ENCODE assay signal across 8 cellular contexts in genomic region chr4:10093273-10093621, GRCh38. TPM values are rescaled to one million over a fixed set of nuclear protein-coding genes. Genes with fewer than 3 reads are reported as not detected.
DNase-seq lines count a peak whose midpoint lies in the region; ATAC-seq and TF ChIP-seq lines count a peak whose summit lies in the region.

No MANE protein-coding gene starts in this region.

- H3K27me3 Mint-ChIP-seq in Caco-2 (ENCODE audit: insufficient read depth, unreplicated experiment): no peaks in the 10 kb centered on the region
- H3K27me3 Mint-ChIP-seq in activated T-helper 17 cell treated with anti-CD3 and anti-CD28 coated beads, Interleukin-2, amount 50 U/mL, for 72 hours: no peaks in the 10 kb centered on the region

- H3K27ac ChIP-seq in rectal smooth muscle tissue (ENCODE audit: low read depth, low read length): peak overlapping the region; percentile 29

- CTCF ChIA-PET in Caco-2 (lab: Charles Lee): no interaction called here

- H3K27ac Mint-ChIP-seq in Caco-2 (ENCODE audit: unreplicated experiment): peak overlapping the region; percentile 57
- H3K27ac Mint-ChIP-seq in activated T-helper 17 cell treated with anti-CD3 and anti-CD28 coated beads, Interleukin-2, amount 50 U/mL, for 72 hours: peak overlapping the region; percentile 94

- ATAC-seq in activated T-helper 17 cell treated with anti-CD3 and anti-CD28 coated beads, Interleukin-2, amount 50 U/mL, for 72 hours (replicated peaks): no peak
- no peak for ATAC-seq in left ventricle myocardium superior
- no peak for ATAC-seq in HG03442 (IDR thresholded peaks at IDR 0.05; ENCODE audit: unreplicated experiment)
- no peak for ATAC-seq in GM21825 (IDR thresholded peaks at IDR 0.05; ENCODE audit: unreplicated experiment)
- no peak for ATAC-seq in GM19324 (IDR thresholded peaks at IDR 0.05; ENCODE audit: low FRiP score, unreplicated experiment)
- no peak for ATAC-seq in HG03439 (IDR thresholded peaks at IDR 0.05; ENCODE audit: unreplicated experiment)

- BruUV-seq in Caco-2 (replicated peaks; lab: Mats Ljungman, UMichigan): no TSS peak

- H3K9me3 ChIP-seq in Caco-2: no peaks in the 10 kb centered on the region

- H3K4me1 Mint-ChIP-seq in Caco-2 (ENCODE audit: low read depth, unreplicated experiment): no peaks in the 10 kb centered on the region
- peaks cover 36% of the 10 kb centered on the region for H3K4me1 Mint-ChIP-seq in activated T-helper 17 cell treated with anti-CD3 and anti-CD28 coated beads, Interleukin-2, amount 50 U/mL, for 72 hours

- H3K36me3 ChIP-seq in Caco-2 (ENCODE audit: control insufficient read depth, insufficient read depth, low read length): peaks cover 2% of the 10 kb centered on the region
- peaks cover 62% of the 10 kb centered on the region for H3K36me3 ChIP-seq in rectal smooth muscle tissue (ENCODE audit: control insufficient read depth, insufficient read depth, low read length)

- no peaks in the 10 kb centered on the region for H3K9me3 Mint-ChIP-seq in Caco-2 (ENCODE audit: unreplicated experiment)
- H3K9me3 Mint-ChIP-seq in activated T-helper 17 cell treated with anti-CD3 and anti-CD28 coated beads, Interleukin-2, amount 50 U/mL, for 72 hours: no peaks in the 10 kb centered on the region

- H3K36me3 Mint-ChIP-seq in Caco-2 (ENCODE audit: insufficient read depth, unreplicated experiment): peaks cover 85% of the 10 kb centered on the region
- H3K36me3 Mint-ChIP-seq in activated T-helper 17 cell treated with anti-CD3 and anti-CD28 coated beads, Interleukin-2, amount 50 U/mL, for 72 hours (ENCODE audit: low read depth): peaks cover 100% of the 10 kb centered on the region

- H3K27me3 ChIP-seq in Caco-2 (replicated peaks; ENCODE audit: control insufficient read depth, insufficient read depth, low read length) (no peaks in the 10 kb centered on the region), rectal smooth muscle tissue (ENCODE audit: control insufficient read depth, insufficient read depth, low read length) (no peaks in the 10 kb centered on the region)

- H3K4me3 Mint-ChIP-seq in Caco-2 (ENCODE audit: unreplicated experiment): no peak overlapping the region
- peak overlapping the region; percentile 93 for H3K4me3 Mint-ChIP-seq in activated T-helper 17 cell treated with anti-CD3 and anti-CD28 coated beads, Interleukin-2, amount 50 U/mL, for 72 hours

- intact Hi-C loops in Caco-2 (cut with micrococcal nuclease; ENCODE audit: unreplicated experiment): no loop called here
- intact Hi-C loops in left ventricle myocardium superior (cut with micrococcal nuclease): no loop called here

- peaks cover 6% of the 10 kb centered on the region; the same call in 1 of the 2 replicates for H3K4me1 ChIP-seq in Caco-2
- H3K4me1 ChIP-seq in rectal smooth muscle tissue (ENCODE audit: control insufficient read depth, insufficient read depth, low read length): peaks cover 42% of the 10 kb centered on the region

- DNase-seq in Caco-2: no peak
- peak; percentile 39 for DNase-seq in left ventricle myocardium superior

- POLR2A ChIA-PET in Caco-2 (lab: Charles Lee): no interaction called here

- H3K4me3 ChIP-seq in Caco-2 (ENCODE audit: low read depth, low read length) (no peak overlapping the region), rectal smooth muscle tissue (ENCODE audit: low read length) (no peak overlapping the region)

- H3K9ac ChIP-seq in rectal smooth muscle tissue (ENCODE audit: low read length): no peak overlapping the region

- TF ChIP-seq CTCF in Caco-2 (IDR thresholded peaks at IDR 0.05; ENCODE audit: insufficient read depth in 1 of 2, low read depth in 1 of 2, low read length in 1 of 2, severe bottlenecking in 1 of 2, unreplicated experiment in 1 of 2): no peak

RNA-seq across cellular contexts. Expression of gene WDR1, which starts 23.4 kb away (rescaled TPM):
- 250 and 270 TPM in 2 replicates for total RNA-seq in Caco-2 (2022)
- 100 to 1,000 TPM; 401 to 630 TPM for total RNA-seq in activated T-helper 17 cell treated with anti-CD3 and anti-CD28 coated beads, Interleukin-2, amount 50 U/mL, for 72 hours
- total RNA-seq in left ventricle myocardium superior: 182 TPM
